11 cellular contexts compared by ENCODE assay signal in the genomic region with DNA sequence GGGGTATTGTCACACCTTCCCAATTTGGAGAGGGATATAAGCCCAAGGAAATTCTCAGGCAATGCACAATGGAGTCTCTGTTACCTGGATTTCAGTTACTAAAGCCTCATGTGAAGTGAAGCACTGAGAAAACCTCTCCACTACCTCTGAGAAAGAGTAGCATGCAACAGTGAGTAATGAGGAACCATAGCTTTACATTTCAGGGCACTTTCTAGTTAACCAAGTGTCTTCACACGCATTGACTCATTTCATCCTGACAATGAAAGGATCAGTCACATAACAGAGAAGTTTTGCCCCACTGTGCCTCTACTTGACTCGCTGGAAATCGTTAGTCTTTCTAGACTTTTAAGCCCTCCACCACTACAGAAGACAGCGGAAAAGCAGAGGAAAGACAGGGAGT.
DNase-seq lines count a peak whose midpoint lies in the region; ATAC-seq lines count a peak whose summit lies in the region.
"Had no signal": no experiment of that assay in that cellular context is flagged by ENCODE, and none has a peak within 500 bp of the region (broad histone marks: within the 10 kb centered on the region; RNA-seq: fewer than 3 reads in every experiment).

No MANE protein-coding gene starts in this region.

- ATAC-seq in GM18498 (IDR thresholded peaks at IDR 0.05; ENCODE audit: unreplicated experiment): peak; percentile 62
- ATAC-seq in GM19397 (IDR thresholded peaks at IDR 0.05; ENCODE audit: unreplicated experiment): peak; percentile 34
- ATAC-seq in HG02870 (IDR thresholded peaks at IDR 0.05; ENCODE audit: unreplicated experiment): peak; percentile 67
- peak; percentile 62 for ATAC-seq in HG03571 (IDR thresholded peaks at IDR 0.05; ENCODE audit: unreplicated experiment)
- ATAC-seq: HepG2 had no signal

- DNase-seq in NCI-H1930 (lab: John Stamatoyannopoulos, UW): no peak
- DNase-seq in COR-L47 (lab: John Stamatoyannopoulos, UW): no peak
- no peak for DNase-seq in dedifferentiated amniotic fluid mesenchymal stem cell (ENCODE audit: extremely low spot score)
- DNase-seq in globus pallidus (ENCODE audit: low spot score): no peak
- DNase-seq: esophagus squamous epithelium, NCI-H226 had no signal
